Comparison of ENCODE assay signal across 36 cellular contexts in genomic region chr12:29405561-29405960, GRCh38.
"Had no signal": no experiment of that assay in that cellular context is flagged by ENCODE, and none has a peak within 500 bp of the region (broad histone marks: within the 10 kb centered on the region; RNA-seq: fewer than 3 reads in every experiment).

No MANE protein-coding gene starts in this region.

- DNase-seq: Kasumi-1, MG63, MM.1S, MV-4-11, NCI-H1048, NCI-H1092, NCI-H1092 treated with DMSO at 0.1 percent for 48 hours, NCI-H1105, NCI-H1105 treated with DMSO at 0.1 percent for 48 hours, NCI-H1417, NCI-H1417 treated with DMSO at 0.1 percent for 48 hours, NCI-H1436, NCI-H1436 treated with DMSO at 0.1 percent for 48 hours, NCI-H146, NCI-H1694, NCI-H1694 treated with DMSO at 0.1 percent for 48 hours, NCI-H187, NCI-H187 treated with DMSO at 0.1 percent for 48 hours, NCI-H1930, NCI-H2029, NCI-H2029 treated with DMSO at 0.1 percent for 48 hours, NCI-H2081, NCI-H2081 treated with DMSO at 0.1 percent for 48 hours, NCI-H2107, NCI-H2171, NCI-H2171 treated with DMSO at 0.1 percent for 48 hours, NCI-H2227 treated with DMSO at 0.1 percent for 48 hours, NCI-H226, NCI-H345, NCI-H446, NCI-H446 treated with DMSO at 0.1 percent for 48 hours, NCI-H510A, NCI-H510A treated with DMSO at 0.1 percent for 48 hours, NCI-H524, NCI-H524 treated with DMSO at 0.1 percent for 48 hours, NCI-H526 had no signal

- H3K36me3 ChIP-seq: MG63 had no signal

- H3K27me3 ChIP-seq: MG63 had no signal

- H3K4me3 ChIP-seq: MG63 had no signal

- H3K9me3 ChIP-seq: MG63 had no signal
